In the genomic region with DNA sequence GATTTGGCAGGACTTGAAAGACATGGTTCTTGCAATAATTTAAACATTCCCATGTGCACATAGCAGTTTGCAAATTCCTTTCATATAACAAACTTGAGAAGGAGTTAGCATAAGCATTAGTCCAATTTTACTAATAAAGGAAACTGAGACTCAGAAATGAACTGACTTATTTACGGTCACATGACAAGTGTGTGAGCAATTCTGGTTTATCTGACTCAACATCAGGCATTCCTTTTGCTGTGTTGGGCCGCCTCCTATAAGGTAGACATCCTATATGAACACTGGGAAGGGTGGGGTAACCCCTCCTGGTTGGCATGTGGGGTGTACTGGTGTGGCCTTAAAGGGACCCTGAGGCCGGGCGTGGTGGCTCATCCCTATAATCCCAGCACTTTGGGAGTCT, we compare ENCODE assay signal across 25 cellular contexts. TPM values are rescaled to one million over a fixed set of nuclear protein-coding genes. Genes with fewer than 3 reads are reported as not detected.
"Had no signal": no experiment of that assay in that cellular context is flagged by ENCODE, and none has a peak within 500 bp of the region (broad histone marks: within the 10 kb centered on the region; RNA-seq: fewer than 3 reads in every experiment).

No MANE protein-coding gene starts in this region.

- H3K4me3 ChIP-seq: body of pancreas, coronary artery, esophagus squamous epithelium, hepatocyte, lung, thyroid gland had no signal

- H3K27ac Mint-ChIP-seq: activated CD4-positive, alpha-beta memory T cell treated with anti-CD3 and anti-CD28 coated beads for 36 hours; activated naive CD8-positive, alpha-beta T cell treated with anti-CD3 and anti-CD28 coated beads for 36 hours; activated T-helper 1 cell treated with anti-CD3 and anti-CD28 coated beads, Interleukin-12 subunit alpha, Interleukin-12 subunit beta, Interleukin-2, Interleukin-4 antibody, amounts not matched to agents 30 ng/mL and 10 ng/mL and 1 ng/mL, durations not matched to agents 14 hours and 24 hours and 36 hours; nephron; T-helper 2 cell treated with Interferon-gamma antibody and Interleukin-4, amounts not matched to agents 5 μg/mL and 100 μg/mL, for 36 hours; WTC11 had no signal

- DNase-seq: activated CD4-positive, alpha-beta memory T cell treated with anti-CD3 and anti-CD28 coated beads for 36 hours; activated CD4-positive, alpha-beta T cell treated with anti-CD3 and anti-CD28 coated beads for 4 hours; activated naive CD4-positive, alpha-beta T cell; activated naive CD8-positive, alpha-beta T cell treated with anti-CD3 and anti-CD28 coated beads for 36 hours; activated T-cell treated with anti-CD3 and anti-CD28 coated beads for 4 hours; amygdala; body of pancreas; central memory CD4-positive, alpha-beta T cell; esophagus squamous epithelium; islet precursor cell; midbrain; nucleus accumbens; posterior cingulate gyrus; stimulated activated CD4-positive, alpha-beta T cell treated with anti-CD3 and anti-CD28 coated beads, Interleukin-12 subunit alpha, Interleukin-12 subunit beta, amount 100 ng/mL, for 4 hours; stimulated activated CD4-positive, alpha-beta T cell treated with anti-CD3 and anti-CD28 coated beads, Interleukin-1b, Interleukin-23, amount 100 ng/mL, for 48 hours; stimulated activated naive CD4-positive, alpha-beta T cell treated with Interleukin-2 at 50 U/mL for 16 hours; thyroid gland had no signal

- H3K36me3 ChIP-seq: esophagus squamous epithelium, thyroid gland had no signal

- ATAC-seq: body of pancreas, WTC11 had no signal

- H3K4me1 ChIP-seq: esophagus squamous epithelium, thyroid gland had no signal

- H3K4me2 ChIP-seq: hepatocyte had no signal

- H3K36me3 Mint-ChIP-seq: activated CD4-positive, alpha-beta memory T cell treated with anti-CD3 and anti-CD28 coated beads for 36 hours; activated naive CD8-positive, alpha-beta T cell treated with anti-CD3 and anti-CD28 coated beads for 36 hours; WTC11 had no signal

- H3K79me2 ChIP-seq: hepatocyte had no signal

- H3K27ac ChIP-seq: body of pancreas, coronary artery, esophagus squamous epithelium, hepatocyte, thyroid gland had no signal

- H2AFZ ChIP-seq: hepatocyte had no signal

- H3K9me3 Mint-ChIP-seq: activated CD4-positive, alpha-beta memory T cell treated with anti-CD3 and anti-CD28 coated beads for 36 hours; activated naive CD8-positive, alpha-beta T cell treated with anti-CD3 and anti-CD28 coated beads for 36 hours; activated T-helper 1 cell treated with anti-CD3 and anti-CD28 coated beads, Interleukin-12 subunit alpha, Interleukin-12 subunit beta, Interleukin-2, Interleukin-4 antibody, amounts not matched to agents 30 ng/mL and 10 ng/mL and 1 ng/mL, durations not matched to agents 14 hours and 24 hours and 36 hours; nephron; T-helper 2 cell treated with Interferon-gamma antibody and Interleukin-4, amounts not matched to agents 5 μg/mL and 100 μg/mL, for 36 hours; WTC11 had no signal

- H3K27me3 Mint-ChIP-seq: activated CD4-positive, alpha-beta memory T cell treated with anti-CD3 and anti-CD28 coated beads for 36 hours; activated naive CD8-positive, alpha-beta T cell treated with anti-CD3 and anti-CD28 coated beads for 36 hours had no signal

- H3K4me3 Mint-ChIP-seq: activated CD4-positive, alpha-beta memory T cell treated with anti-CD3 and anti-CD28 coated beads for 36 hours; activated naive CD8-positive, alpha-beta T cell treated with anti-CD3 and anti-CD28 coated beads for 36 hours; activated T-helper 1 cell treated with anti-CD3 and anti-CD28 coated beads, Interleukin-12 subunit alpha, Interleukin-12 subunit beta, Interleukin-2, Interleukin-4 antibody, amounts not matched to agents 30 ng/mL and 10 ng/mL and 1 ng/mL, durations not matched to agents 14 hours and 24 hours and 36 hours; nephron; T-helper 2 cell treated with Interferon-gamma antibody and Interleukin-4, amounts not matched to agents 5 μg/mL and 100 μg/mL, for 36 hours; WTC11 had no signal

- FAIRE-seq: TTC549 had no signal

- H3K4me1 Mint-ChIP-seq: activated naive CD8-positive, alpha-beta T cell treated with anti-CD3 and anti-CD28 coated beads for 36 hours; nephron had no signal

- H3K9me3 ChIP-seq: body of pancreas, esophagus squamous epithelium, thyroid gland had no signal

- H3K27me3 ChIP-seq: body of pancreas, hepatocyte, thyroid gland had no signal

RNA-seq across cellular contexts. Expression of a gene that starts 45.7 kb away (rescaled TPM):
- polyA plus RNA-seq: hepatocyte had no signal
